6 cellular contexts compared by ENCODE assay signal in the genomic region with DNA sequence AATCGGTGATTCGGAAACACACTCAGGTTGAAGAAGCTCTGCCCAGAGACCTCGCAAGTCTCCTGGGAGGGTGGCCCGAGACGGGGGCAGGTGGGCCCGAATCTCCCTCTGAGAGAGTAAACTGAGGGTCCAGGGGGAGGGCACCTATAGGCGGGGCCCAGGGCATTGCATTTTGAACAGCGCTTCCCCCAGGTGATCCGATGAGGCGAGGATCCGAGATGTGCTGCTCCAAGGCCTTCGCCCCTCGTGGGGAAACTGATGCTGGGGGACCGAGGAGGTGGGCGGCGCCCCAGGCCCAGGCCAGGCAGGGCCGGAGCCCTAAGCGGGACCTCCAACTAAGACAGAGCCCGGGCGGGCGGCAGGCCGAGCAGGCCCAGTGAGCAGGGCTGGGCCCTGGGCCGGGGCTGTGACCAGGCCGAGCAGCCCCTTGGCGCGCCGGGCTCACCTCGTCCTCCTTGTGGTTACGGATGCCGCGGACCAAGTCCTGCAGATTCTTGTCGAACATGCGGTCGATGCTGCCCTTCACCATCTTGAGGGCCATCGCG. TPM values are rescaled to one million over a fixed set of nuclear protein-coding genes. Genes with fewer than 3 reads are reported as not detected.
DNase-seq lines count a peak whose midpoint lies in the region; ATAC-seq and TF ChIP-seq lines count a peak whose summit lies in the region.

No MANE protein-coding gene starts in this region.

- no peaks in the 10 kb centered on the region for H3K9me2 ChIP-seq in hepatocyte (replicated peaks; ENCODE audit: insufficient read depth)

- H3K27ac ChIP-seq in hepatocyte: peak overlapping the region; percentile 87

- peak; percentile 6 to 7 for ATAC-seq in activated T-cell treated with anti-CD3 and anti-CD28 coated beads, Interleukin-2, amount 50 U/mL, for 4 hours

- H4K20me1 ChIP-seq in hepatocyte (ENCODE audit: insufficient read depth, poor library complexity, severe bottlenecking): peaks cover 46% of the 10 kb centered on the region

- H3K27me3 ChIP-seq in hepatocyte: no peaks in the 10 kb centered on the region

- no peaks in the 10 kb centered on the region for H3K27me3 Mint-ChIP-seq in activated T-cell treated with anti-CD3 and anti-CD28 coated beads, Interleukin-2, amount 50 U/mL, for 4 hours (ENCODE audit: low read depth)
- no peaks in the 10 kb centered on the region for H3K27me3 Mint-ChIP-seq in type B pancreatic cell

- peaks cover 18% of the 10 kb centered on the region for H3K4me1 ChIP-seq in hepatocyte (ENCODE audit: insufficient read depth)

- peaks cover 41% of the 10 kb centered on the region for H3K4me1 Mint-ChIP-seq in activated T-cell treated with anti-CD3 and anti-CD28 coated beads, Interleukin-2, amount 50 U/mL, for 4 hours (ENCODE audit: low read depth)
- peaks cover 22% of the 10 kb centered on the region for H3K4me1 Mint-ChIP-seq in type B pancreatic cell (ENCODE audit: unreplicated experiment)

- no peaks in the 10 kb centered on the region for H3K9me3 Mint-ChIP-seq in activated T-cell treated with anti-CD3 and anti-CD28 coated beads, Interleukin-2, amount 50 U/mL, for 4 hours
- H3K9me3 Mint-ChIP-seq in type B pancreatic cell: no peaks in the 10 kb centered on the region

- H3K27ac Mint-ChIP-seq in type B pancreatic cell: peak overlapping the region; percentile 90

- no peak for TF ChIP-seq CTCF in hepatocyte (IDR thresholded peaks at IDR 0.05; ENCODE audit: poor library complexity)
- TF ChIP-seq CTCF in type B pancreatic cell (conservative IDR thresholded peaks at IDR 0.05): no peak

- peaks cover 53% of the 10 kb centered on the region for H3K79me2 ChIP-seq in hepatocyte

- no peaks in the 10 kb centered on the region for H3K36me3 ChIP-seq in hepatocyte (replicated peaks; ENCODE audit: insufficient read depth, low read depth)

- no peaks in the 10 kb centered on the region for H3K9me3 ChIP-seq in hepatocyte (ENCODE audit: low read depth)

- H3K4me3 ChIP-seq in hepatocyte: peak overlapping the region; percentile 94

- H3K36me3 Mint-ChIP-seq in activated T-cell treated with anti-CD3 and anti-CD28 coated beads, Interleukin-2, amount 50 U/mL, for 4 hours (ENCODE audit: insufficient read depth): peaks cover 4% of the 10 kb centered on the region
- H3K36me3 Mint-ChIP-seq in type B pancreatic cell: no peaks in the 10 kb centered on the region

- H2AFZ ChIP-seq in hepatocyte: no peak overlapping the region

- H3K4me3 Mint-ChIP-seq in activated T-cell treated with anti-CD3 and anti-CD28 coated beads, Interleukin-2, amount 50 U/mL, for 4 hours: peak overlapping the region; percentile 85
- peak overlapping the region; percentile 91 for H3K4me3 Mint-ChIP-seq in type B pancreatic cell

- peak overlapping the region; percentile 95 for H3K4me2 ChIP-seq in hepatocyte

- DNase-seq in activated T-cell treated with anti-CD3 and anti-CD28 coated beads, Interleukin-2, amount 50 U/mL, for 4 hours: no peak
- no peak for DNase-seq in activated T-cell treated with anti-CD3 and anti-CD28 coated beads, Interleukin-2, amount 50 U/mL, for 1 hour
- DNase-seq in UCSD-AML1 (lab: John Stamatoyannopoulos, UW; ENCODE audit: unreplicated experiment) (peak; percentile 39), hepatocyte (ENCODE audit: low spot score) (peak; percentile 49), type B pancreatic cell (ENCODE audit: extremely low spot score, unreplicated experiment) (no peak), NCI-H2029 (lab: John Stamatoyannopoulos, UW) (no peak)

- WGBS in hepatocyte (ENCODE audit: low lambda C conversion rate, missing lambda C conversion rate): 0% methylated on average over 25 of the region's 36 CpGs

RNA-seq across cellular contexts. Expression of gene AP3D1, which starts 0.5 kb away (rescaled TPM):
- total RNA-seq in activated T-cell treated with anti-CD3 and anti-CD28 coated beads, Interleukin-2, amount 50 U/mL, for 4 hours: 100 to 1,000 TPM in 2 of 3 donors, 10 to 100 TPM in 1; 91.9 to 109 (median 108) TPM
- total RNA-seq in hepatocyte (92.2 and 102 TPM in 2 replicates), type B pancreatic cell (ENCODE audit: low replicate concordance) (127 and 139 TPM in 2 replicates)
- 108 and 109 TPM in 2 replicates for polyA plus RNA-seq in hepatocyte

RNA-seq across cellular contexts. Expression of gene DOT1L, which starts 12.9 kb away (rescaled TPM):
- 10 to 100 TPM; 89.3 to 96.0 (median 94.0) TPM for total RNA-seq in activated T-cell treated with anti-CD3 and anti-CD28 coated beads, Interleukin-2, amount 50 U/mL, for 4 hours
- 6.9 and 9.5 TPM in 2 replicates for total RNA-seq in hepatocyte
- 9.1 and 10.7 TPM in 2 replicates for polyA plus RNA-seq in hepatocyte
- total RNA-seq in type B pancreatic cell (ENCODE audit: low replicate concordance): 68.8 and 76.3 TPM in 2 replicates

RNA-seq across cellular contexts. Expression of gene IZUMO4, which starts 54.2 kb away (rescaled TPM):
- total RNA-seq in activated T-cell treated with anti-CD3 and anti-CD28 coated beads, Interleukin-2, amount 50 U/mL, for 4 hours: 1 to 10 TPM; 3.4 to 4.6 (median 4.2) TPM
- 0.44 and 1.4 TPM in 2 replicates for total RNA-seq in hepatocyte
- 2.8 and 4.0 TPM in 2 replicates for polyA plus RNA-seq in hepatocyte
- total RNA-seq in type B pancreatic cell (ENCODE audit: low replicate concordance): 4.9 and 7.4 TPM in 2 replicates

RNA-seq across cellular contexts. Expression of gene MOB3A, which starts 54.7 kb away (rescaled TPM):
- 100 to 1,000 TPM; 128 to 137 (median 137) TPM for total RNA-seq in activated T-cell treated with anti-CD3 and anti-CD28 coated beads, Interleukin-2, amount 50 U/mL, for 4 hours
- 13.5 and 15.7 TPM in 2 replicates for total RNA-seq in hepatocyte
- polyA plus RNA-seq in hepatocyte: 25.1 and 27.7 TPM in 2 replicates
- 34.6 and 37.8 TPM in 2 replicates for total RNA-seq in type B pancreatic cell (ENCODE audit: low replicate concordance)

Comparison
In these comparisons a context has a peak if more than half of its experiments do, and no peak if none do; other contexts are left out.
1. DNase-seq: peak in UCSD-AML1 (single experiment) and hepatocyte (single experiment); none in activated T-cell treated with anti-CD3 and anti-CD28 coated beads, Interleukin-2, amount 50 U/mL, for 4 hours (single experiment), activated T-cell treated with anti-CD3 and anti-CD28 coated beads, Interleukin-2, amount 50 U/mL, for 1 hour (single experiment), type B pancreatic cell (single experiment) and NCI-H2029 (single experiment).